Comparison of ENCODE assay signal across 17 cellular contexts in the genomic region with DNA sequence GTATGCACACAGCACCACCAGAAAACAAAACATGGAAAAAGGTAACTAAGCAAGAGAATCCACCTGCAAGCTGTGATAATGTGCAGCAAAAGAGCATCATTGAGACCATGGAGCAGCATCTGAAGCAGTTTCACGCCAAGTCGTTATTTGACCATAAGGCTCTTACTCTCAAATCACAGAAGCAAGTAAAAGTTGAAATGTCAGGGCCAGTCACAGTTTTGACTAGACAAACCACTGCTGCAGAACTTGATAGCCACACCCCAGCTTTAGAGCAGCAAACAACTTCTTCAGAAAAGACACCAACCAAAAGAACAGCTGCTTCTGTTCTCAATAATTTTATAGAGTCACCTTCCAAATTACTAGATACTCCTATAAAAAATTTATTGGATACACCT.
DNase-seq lines count a peak whose midpoint lies in the region; ATAC-seq, FAIRE-seq and TF ChIP-seq lines count a peak whose summit lies in the region.
"Had no signal": no experiment of that assay in that cellular context is flagged by ENCODE, and none has a peak within 500 bp of the region (broad histone marks: within the 10 kb centered on the region; RNA-seq: fewer than 3 reads in every experiment).

No MANE protein-coding gene starts in this region.

- WGBS in right lobe of liver (ENCODE audit: insufficient coverage, low coverage, low lambda C conversion rate, missing lambda C conversion rate), result no CpG with 5 or more reads among the region's 2 CpGs

- intact Hi-C loops in right lobe of liver (cut with DNase I), result no loop called here
- intact Hi-C loops in activated T-helper 1 cell treated with anti-CD3 and anti-CD28 coated beads, Interleukin-12 subunit alpha, Interleukin-12 subunit beta, Interleukin-2, Interleukin-4 antibody, amounts not matched to agents 30 ng/mL and 10 ng/mL and 1 ng/mL, durations not matched to agents 14 hours and 24 hours and 36 hours (cut with micrococcal nuclease), result no loop called here
- intact Hi-C loops in tibial artery (cut with DNase I; ENCODE audit: low total_unique reads), result no loop called here

- H3K27ac Mint-ChIP-seq in activated T-helper 1 cell treated with anti-CD3 and anti-CD28 coated beads, Interleukin-12 subunit alpha, Interleukin-12 subunit beta, Interleukin-2, Interleukin-4 antibody, amounts not matched to agents 30 ng/mL and 10 ng/mL and 1 ng/mL, durations not matched to agents 14 hours and 24 hours and 36 hours, result no peak overlapping the region

- H3K27ac ChIP-seq in right lobe of liver (no peak overlapping the region), tibial artery (no peak overlapping the region)
- H3K27ac ChIP-seq: adrenal gland, colonic mucosa, esophagus squamous epithelium, ovary had no signal

- DNase-seq in GM12892 (ENCODE audit: insufficient read length) (no peak), right lobe of liver (no peak), tibial artery (no peak)
- DNase-seq in activated CD4-positive, alpha-beta T cell treated with anti-CD3 and anti-CD28 coated beads for 1 hour, result no peak
- no peak for DNase-seq in activated T-helper 1 cell treated with anti-CD3 and anti-CD28 coated beads, Interleukin-12 subunit alpha, Interleukin-12 subunit beta, Interleukin-2, Interleukin-4 antibody, amounts not matched to agents 30 ng/mL and 10 ng/mL and 1 ng/mL, durations not matched to agents 14 hours and 24 hours and 36 hours (ENCODE audit: low spot score)
- DNase-seq: activated T-cell treated with anti-CD3 and anti-CD28 coated beads for 4 hours; adrenal gland; Caco-2; colonic mucosa; esophagus squamous epithelium; mesenchymal stem cell; ovary; stimulated activated CD4-positive, alpha-beta T cell treated with anti-CD3 and anti-CD28 coated beads, Interleukin-15, amount 100 ng/mL, for 24 hours had no signal

- H3K36me3 ChIP-seq in right lobe of liver, result peaks cover 0 to 12% (median 0%) of the 10 kb centered on the region in 4 donors
- H3K36me3 ChIP-seq in tibial artery, result peaks cover 9 to 29% (median 20%) of the 10 kb centered on the region in 3 donors
- H3K36me3 ChIP-seq: colonic mucosa, ovary had no signal

- H3K4me3 Mint-ChIP-seq in activated T-helper 1 cell treated with anti-CD3 and anti-CD28 coated beads, Interleukin-12 subunit alpha, Interleukin-12 subunit beta, Interleukin-2, Interleukin-4 antibody, amounts not matched to agents 30 ng/mL and 10 ng/mL and 1 ng/mL, durations not matched to agents 14 hours and 24 hours and 36 hours, result no peak overlapping the region

- H3K4me1 ChIP-seq in right lobe of liver (no peaks in the 10 kb centered on the region), tibial artery (peaks cover 0 to 18% (median 2%) of the 10 kb centered on the region in 4 donors)
- H3K4me1 ChIP-seq: adrenal gland, Caco-2, colonic mucosa had no signal

- no peaks in the 10 kb centered on the region for H3K9me3 ChIP-seq in right lobe of liver
- H3K9me3 ChIP-seq in tibial artery, result no peaks in the 10 kb centered on the region
- H3K9me3 ChIP-seq: adrenal gland, Caco-2, colonic mucosa, esophagus squamous epithelium, ovary had no signal

- ATAC-seq in GM19455 (IDR thresholded peaks at IDR 0.05; ENCODE audit: unreplicated experiment), result peak; percentile 22
- ATAC-seq in HG02884 (IDR thresholded peaks at IDR 0.05; ENCODE audit: unreplicated experiment), result peak; percentile 26
- peak; percentile 2 for ATAC-seq in HG03558 (IDR thresholded peaks at IDR 0.05; ENCODE audit: extremely low read depth, unreplicated experiment)
- no peak for ATAC-seq in right lobe of liver
- ATAC-seq: SK-N-SH treated with all-trans-retinoic acid at 6 μM for 48 hours had no signal

- no peak overlapping the region for H3K4me3 ChIP-seq in right lobe of liver
- H3K4me3 ChIP-seq in tibial artery, result no peak overlapping the region
- H3K4me3 ChIP-seq: adrenal gland, colonic mucosa, esophagus squamous epithelium, ovary had no signal

- TF ChIP-seq CTCF in right lobe of liver (IDR thresholded peaks at IDR 0.05) (no peak), tibial artery (IDR thresholded peaks at IDR 0.05) (no peak)

- H3K9me3 Mint-ChIP-seq in activated T-helper 1 cell treated with anti-CD3 and anti-CD28 coated beads, Interleukin-12 subunit alpha, Interleukin-12 subunit beta, Interleukin-2, Interleukin-4 antibody, amounts not matched to agents 30 ng/mL and 10 ng/mL and 1 ng/mL, durations not matched to agents 14 hours and 24 hours and 36 hours, result no peaks in the 10 kb centered on the region

- H3K27me3 Mint-ChIP-seq in activated T-helper 1 cell treated with anti-CD3 and anti-CD28 coated beads, Interleukin-12 subunit alpha, Interleukin-12 subunit beta, Interleukin-2, Interleukin-4 antibody, amounts not matched to agents 30 ng/mL and 10 ng/mL and 1 ng/mL, durations not matched to agents 14 hours and 24 hours and 36 hours (ENCODE audit: insufficient read depth), result no peaks in the 10 kb centered on the region

- TF ChIP-seq POLR2A in GM12892 (IDR thresholded peaks at IDR 0.05; ENCODE audit: low read depth, low read length) (0 out of 2 replicates have a peak, but pooled peaks have one; percentile 29), right lobe of liver (IDR thresholded peaks at IDR 0.05) (no peak)

- H3K27me3 ChIP-seq in right lobe of liver, result no peaks in the 10 kb centered on the region
- no peaks in the 10 kb centered on the region for H3K27me3 ChIP-seq in tibial artery
- H3K27me3 ChIP-seq: adrenal gland, colonic mucosa, esophagus squamous epithelium, ovary had no signal

- peaks cover 23% of the 10 kb centered on the region for H3K4me1 Mint-ChIP-seq in activated T-helper 1 cell treated with anti-CD3 and anti-CD28 coated beads, Interleukin-12 subunit alpha, Interleukin-12 subunit beta, Interleukin-2, Interleukin-4 antibody, amounts not matched to agents 30 ng/mL and 10 ng/mL and 1 ng/mL, durations not matched to agents 14 hours and 24 hours and 36 hours (ENCODE audit: low read depth)

- FAIRE-seq in GM12892 (lab: Jason Lieb, UNC), result peak; percentile 86

- H3K36me3 Mint-ChIP-seq in activated T-helper 1 cell treated with anti-CD3 and anti-CD28 coated beads, Interleukin-12 subunit alpha, Interleukin-12 subunit beta, Interleukin-2, Interleukin-4 antibody, amounts not matched to agents 30 ng/mL and 10 ng/mL and 1 ng/mL, durations not matched to agents 14 hours and 24 hours and 36 hours (ENCODE audit: low read depth), result peaks cover 51% of the 10 kb centered on the region

Comparison
In these comparisons a context has a peak if more than half of its experiments do, and no peak if none do; other contexts are left out.
1. ATAC-seq: peak in GM19455 (single experiment), HG02884 (single experiment) and HG03558 (single experiment); none in right lobe of liver (0 of 4).